In genomic region chr1:187306671-187307415, GRCh38 we compare ENCODE assay signal across 21 cellular contexts.
DNase-seq lines count a peak whose midpoint lies in the region; ATAC-seq, FAIRE-seq and TF ChIP-seq lines count a peak whose summit lies in the region.
"Had no signal": no experiment of that assay in that cellular context is flagged by ENCODE, and none has a peak within 500 bp of the region (broad histone marks: within the 10 kb centered on the region; RNA-seq: fewer than 3 reads in every experiment).

No MANE protein-coding gene starts in this region.

- no peak overlapping the region for H3K27ac Mint-ChIP-seq in CD4-positive, alpha-beta T cell
- H3K27ac Mint-ChIP-seq: CD14-positive monocyte, IgD-negative memory B cell had no signal

- DNase-seq in NCI-H526 (lab: John Stamatoyannopoulos, UW) (peak; percentile 39 to 42), NCI-H526 treated with DMSO at 0.1 percent for 48 hours (lab: John Stamatoyannopoulos, UW) (no peak), NCI-H446 (lab: John Stamatoyannopoulos, UW) (peak; percentile 85 to 93), astrocyte of the spinal cord (ENCODE audit: low read depth, low spot score) (peak; percentile 34), smooth muscle cell (lab: John Stamatoyannopoulos, UW; ENCODE audit: unreplicated experiment) (no peak), D721Med (ENCODE audit: insufficient read length, low spot score) (no peak)
- no peak for DNase-seq in activated CD4-positive, CD25-positive, alpha-beta regulatory T cell (lab: John Stamatoyannopoulos, UW)
- DNase-seq in CD4-positive, alpha-beta T cell: no peak
- DNase-seq: Calu3, DMS79, GDM1, NCI-H1092, NCI-H1930, NCI-H345, NCI-H82, SHP77 had no signal

- H3K4me1 Mint-ChIP-seq in CD4-positive, alpha-beta T cell (ENCODE audit: low read depth): no peaks in the 10 kb centered on the region
- H3K4me1 Mint-ChIP-seq: CD14-positive monocyte, IgD-negative memory B cell had no signal

- ATAC-seq in CD4-positive, alpha-beta T cell (ENCODE audit: poor library complexity): no peak
- ATAC-seq: HCT116 had no signal

- TF ChIP-seq CTCF in astrocyte of the spinal cord (IDR thresholded peaks at IDR 0.05; ENCODE audit: low read depth, low read length): no peak
- TF ChIP-seq CTCF in smooth muscle cell (IDR thresholded peaks at IDR 0.05; ENCODE audit: borderline replicate concordance, insufficient read depth, poor library complexity, severe bottlenecking): no peak
- no peak for TF ChIP-seq CTCF in D721Med (IDR thresholded peaks at IDR 0.05; ENCODE audit: insufficient read depth, missing control alignments)
- no peak for TF ChIP-seq CTCF in CD4-positive, alpha-beta T cell (IDR thresholded peaks at IDR 0.05)

- H3K4me3 Mint-ChIP-seq in CD4-positive, alpha-beta T cell: no peak overlapping the region
- H3K4me3 Mint-ChIP-seq: CD14-positive monocyte, IgD-negative memory B cell had no signal

- in situ Hi-C loops in astrocyte of the spinal cord (cut with HindIII; ENCODE audit: low sequenced_read_pairs): no loop called here

- intact Hi-C loops in CD4-positive, alpha-beta T cell (cut with DNase I, micrococcal nuclease): no loop called here

- H3K9ac ChIP-seq in smooth muscle cell (ENCODE audit: low read depth): no peak overlapping the region

- no peaks in the 10 kb centered on the region for H3K36me3 ChIP-seq in smooth muscle cell (ENCODE audit: low read depth)

- peak overlapping the region; percentile 35 for H2AFZ ChIP-seq in smooth muscle cell (ENCODE audit: low read depth)

- POLR2A ChIA-PET in CD4-positive, alpha-beta T cell (lab: Charles Lee): no interaction called here

- H3K4me2 ChIP-seq in smooth muscle cell: no peak overlapping the region

- no peaks in the 10 kb centered on the region for H3F3A ChIP-seq in smooth muscle cell (ENCODE audit: low read depth)

- WGBS in smooth muscle cell (ENCODE audit: low lambda C conversion rate): 57% methylated on average over 7 of the region's 7 CpGs

- no peaks in the 10 kb centered on the region for H3K27me3 Mint-ChIP-seq in CD4-positive, alpha-beta T cell
- H3K27me3 Mint-ChIP-seq: IgD-negative memory B cell had no signal

- no peak overlapping the region for H3K4me3 ChIP-seq in astrocyte of the spinal cord (ENCODE audit: low read depth, low read length)
- no peak overlapping the region for H3K4me3 ChIP-seq in smooth muscle cell

- no peaks in the 10 kb centered on the region for H3K27me3 ChIP-seq in smooth muscle cell (ENCODE audit: low read depth)
- H3K27me3 ChIP-seq in CD4-positive, alpha-beta T cell (ENCODE audit: control insufficient read depth, insufficient read depth, low read length): no peaks in the 10 kb centered on the region

- FAIRE-seq in D721Med (lab: Jason Lieb, UNC): no peak
- FAIRE-seq: GM12892, RCC 7860 had no signal

- no peaks in the 10 kb centered on the region for H3K4me1 ChIP-seq in smooth muscle cell (ENCODE audit: low read depth)

- peaks cover 5% of the 10 kb centered on the region for H3K9me3 Mint-ChIP-seq in CD4-positive, alpha-beta T cell

- no peaks in the 10 kb centered on the region for H3K36me3 Mint-ChIP-seq in CD4-positive, alpha-beta T cell (ENCODE audit: low read depth)
- H3K36me3 Mint-ChIP-seq: CD14-positive monocyte, IgD-negative memory B cell had no signal

- H3K79me2 ChIP-seq in smooth muscle cell (ENCODE audit: low read depth): no peaks in the 10 kb centered on the region

- no peaks in the 10 kb centered on the region for H4K20me1 ChIP-seq in smooth muscle cell (ENCODE audit: low read depth)

- no peaks in the 10 kb centered on the region for H3K9me3 ChIP-seq in smooth muscle cell (replicated peaks; ENCODE audit: low read depth)
- H3K9me3 ChIP-seq in CD4-positive, alpha-beta T cell (ENCODE audit: control insufficient read depth, low read length): no peaks in the 10 kb centered on the region

- no peak overlapping the region for H3K27ac ChIP-seq in smooth muscle cell (ENCODE audit: low read depth)
- H3K27ac ChIP-seq in CD4-positive, alpha-beta T cell (ENCODE audit: low read depth, low read length): no peak overlapping the region

- CTCF ChIA-PET in CD4-positive, alpha-beta T cell (lab: Charles Lee): no interaction called here

Comparison
In these comparisons a context has a peak if more than half of its experiments do, and no peak if none do; other contexts are left out.
1. DNase-seq: peak in NCI-H526 (2 of 2), NCI-H446 (2 of 2) and astrocyte of the spinal cord (single experiment); none in NCI-H526 treated with DMSO at 0.1 percent for 48 hours (single experiment), smooth muscle cell (single experiment), D721Med (single experiment), activated CD4-positive, CD25-positive, alpha-beta regulatory T cell (0 of 4) and CD4-positive, alpha-beta T cell (0 of 10).